8 cellular contexts compared by ENCODE assay signal in genomic region chr13:46796129-46796514, GRCh38. TPM values are rescaled to one million over a fixed set of nuclear protein-coding genes. Genes with fewer than 3 reads are reported as not detected.
DNase-seq lines count a peak whose midpoint lies in the region; ATAC-seq and TF ChIP-seq lines count a peak whose summit lies in the region.

No MANE protein-coding gene starts in this region.

- H3K9ac ChIP-seq in parathyroid adenoma: no peak overlapping the region

- peak overlapping the region; percentile 83 for H3K4me2 ChIP-seq in DOHH2 (ENCODE audit: low read length)
- peak overlapping the region; percentile 81 for H3K4me2 ChIP-seq in parathyroid adenoma (ENCODE audit: low read length)

- POLR2A ChIA-PET in RWPE1 (lab: Yijun Ruan, JAX; ENCODE audit: low non-redundant PET): no interaction called here

- H3K27me3 ChIP-seq in DOHH2 (ENCODE audit: control insufficient read depth, low read length) (no peaks in the 10 kb centered on the region; the same call in 1 of the 2 replicates), esophagus (ENCODE audit: control insufficient read depth in 1 of 2, insufficient read depth in 2 of 2, low read length in 2 of 2) (no peaks in the 10 kb centered on the region), parathyroid adenoma (ENCODE audit: control insufficient read depth, insufficient read depth, low read length) (no peaks in the 10 kb centered on the region)

- peak overlapping the region; percentile 85 for H2AFZ ChIP-seq in parathyroid adenoma

- H3K79me2 ChIP-seq in DOHH2 (ENCODE audit: control insufficient read depth, low read length) (peaks cover 40% of the 10 kb centered on the region), parathyroid adenoma (no peaks in the 10 kb centered on the region)

- ATAC-seq in HG03460 (IDR thresholded peaks at IDR 0.05; ENCODE audit: unreplicated experiment): no peak

- no peaks in the 10 kb centered on the region; the same call in 1 of the 2 replicates for H3F3A ChIP-seq in DOHH2 (ENCODE audit: control insufficient read depth, insufficient read depth)

- no peak for TF ChIP-seq CTCF in DOHH2 (IDR thresholded peaks at IDR 0.05; ENCODE audit: low read depth, low read length, poor library complexity, severe bottlenecking)
- TF ChIP-seq CTCF in RWPE1 (conservative IDR thresholded peaks at IDR 0.05; ENCODE audit: low read depth): no peak
- no peak for TF ChIP-seq CTCF in parathyroid adenoma (IDR thresholded peaks at IDR 0.05)

- DNase-seq in RWPE1 (ENCODE audit: low spot score) (no peak), NCI-H187 treated with DMSO at 0.1 percent for 48 hours (lab: John Stamatoyannopoulos, UW) (no peak), kidney tubule cell (ENCODE audit: low spot score) (no peak)
- DNase-seq in effector CD4-positive, alpha-beta T cell: no peak

- CTCF ChIA-PET in RWPE1 (lab: Yijun Ruan, JAX): no interaction called here

- 62 to 68% methylated on average over 5 of the region's 5 CpGs for WGBS in esophagus, 2 donors

- H3K36me3 ChIP-seq in DOHH2 (ENCODE audit: control insufficient read depth, low read length) (peaks cover 35% of the 10 kb centered on the region), esophagus (ENCODE audit: control insufficient read depth in 2 of 2, insufficient read depth in 2 of 2, low read length in 1 of 2) (no peaks in the 10 kb centered on the region), parathyroid adenoma (ENCODE audit: control insufficient read depth, insufficient read depth, low read length) (no peaks in the 10 kb centered on the region)

- H3K9me3 ChIP-seq in DOHH2 (ENCODE audit: control insufficient read depth, insufficient read depth, low read length) (no peaks in the 10 kb centered on the region), esophagus (ENCODE audit: control insufficient read depth in 2 of 2, insufficient read depth in 1 of 2, low read depth in 1 of 2, low read length in 1 of 2) (no peaks in the 10 kb centered on the region), parathyroid adenoma (ENCODE audit: control insufficient read depth, low read length) (no peaks in the 10 kb centered on the region)

- H4K20me1 ChIP-seq in DOHH2 (ENCODE audit: control insufficient read depth, insufficient read depth, low read depth, low read length): no peaks in the 10 kb centered on the region

- no peaks in the 10 kb centered on the region for H3K9me2 ChIP-seq in DOHH2 (replicated peaks; ENCODE audit: control insufficient read depth, low read length)

- H3K4me3 ChIP-seq in DOHH2 (ENCODE audit: low read length) (peak overlapping the region; percentile 95), esophagus (ENCODE audit: low read depth in 1 of 2, low read length in 2 of 2) (peak overlapping the region; percentile 73 to 82), parathyroid adenoma (ENCODE audit: low read depth, low read length) (peak overlapping the region; percentile 81)

- H3K4me1 ChIP-seq in DOHH2 (ENCODE audit: control insufficient read depth, low read length): peaks cover 27% of the 10 kb centered on the region
- peaks cover 0 to 2% of the 10 kb centered on the region in 2 donors for H3K4me1 ChIP-seq in esophagus (ENCODE audit: control insufficient read depth in 2 of 2, insufficient read depth in 2 of 2, low read length in 1 of 2)
- no peaks in the 10 kb centered on the region for H3K4me1 ChIP-seq in parathyroid adenoma

- peak overlapping the region; percentile 65 for H3K27ac ChIP-seq in DOHH2 (ENCODE audit: low read depth, low read length)
- H3K27ac ChIP-seq in RWPE1: peak overlapping the region; percentile 85
- H3K27ac ChIP-seq in esophagus (ENCODE audit: low read depth in 2 of 2, low read length in 1 of 2): peak overlapping the region; percentile 83 to 92
- H3K27ac ChIP-seq in parathyroid adenoma: no peak overlapping the region

RNA-seq across cellular contexts. Expression of gene ESD, which starts 0.8 kb away (rescaled TPM):
- polyA plus RNA-seq in esophagus: 10 to 100 TPM; 35.8 to 87.7 TPM
